16 cellular contexts compared by ENCODE assay signal in genomic region chr11:59678813-59679165, GRCh38. TPM values are rescaled to one million over a fixed set of nuclear protein-coding genes. Genes with fewer than 3 reads are reported as not detected.
DNase-seq lines count a peak whose midpoint lies in the region; TF ChIP-seq lines count a peak whose summit lies in the region.
"Had no signal": no experiment of that assay in that cellular context is flagged by ENCODE, and none has a peak within 500 bp of the region (broad histone marks: within the 10 kb centered on the region; RNA-seq: fewer than 3 reads in every experiment).

No MANE protein-coding gene starts in this region.

- H3K27ac ChIP-seq in GM23248 (no peak overlapping the region), WERI-Rb-1 (peak overlapping the region; percentile 38)
- H3K27ac ChIP-seq: A549 had no signal

- H3K27ac Mint-ChIP-seq in progenitor cell of endocrine pancreas: peak overlapping the region; percentile 73
- H3K27ac Mint-ChIP-seq: CD14-positive monocyte; CD8-positive, alpha-beta T cell had no signal

- no peaks in the 10 kb centered on the region for H4K20me1 ChIP-seq in GM23248 (ENCODE audit: insufficient read depth)

- peaks cover 15% of the 10 kb centered on the region for H3K9me3 Mint-ChIP-seq in progenitor cell of endocrine pancreas (ENCODE audit: low read depth)
- H3K9me3 Mint-ChIP-seq: CD14-positive monocyte; CD8-positive, alpha-beta T cell had no signal

- H3K4me1 Mint-ChIP-seq in progenitor cell of endocrine pancreas (ENCODE audit: low read depth): peaks cover 35% of the 10 kb centered on the region

- WGBS in GM23248 (ENCODE audit: low coverage in 1 of 2, low lambda C conversion rate in 2 of 2, missing lambda C conversion rate in 2 of 2), 2 experiments: 74 to 83% methylated on average over 3 of the region's 3 CpGs

- no peaks in the 10 kb centered on the region for H3K9me3 ChIP-seq in GM23248 (ENCODE audit: low read depth)
- peaks cover 12% of the 10 kb centered on the region for H3K9me3 ChIP-seq in WERI-Rb-1 (ENCODE audit: severe bottlenecking)
- H3K9me3 ChIP-seq: A549 had no signal

- no peaks in the 10 kb centered on the region for H3F3A ChIP-seq in GM23248 (ENCODE audit: insufficient read depth)

- DNase-seq in GM23248 (no peak), NCI-H524 treated with DMSO at 0.1 percent for 48 hours (lab: John Stamatoyannopoulos, UW) (peak; percentile 82), WERI-Rb-1 (no peak), progenitor cell of endocrine pancreas (ENCODE audit: low spot score, unreplicated experiment) (no peak), GM19238 (ENCODE audit: insufficient read length, low spot score) (no peak), SW480 (ENCODE audit: low spot score) (no peak), NCI-H1417 (lab: John Stamatoyannopoulos, UW) (no peak)
- DNase-seq: CD8-positive, alpha-beta T cell; COR-L47 had no signal

- 0 out of 2 replicates have a peak overlapping the region, but pooled peaks have one; percentile 64 for H2AFZ ChIP-seq in GM23248

- H3K27me3 ChIP-seq in GM23248 (replicated peaks; ENCODE audit: insufficient read depth): no peaks in the 10 kb centered on the region
- H3K27me3 ChIP-seq in WERI-Rb-1 (ENCODE audit: insufficient read depth, low read depth, severe bottlenecking): no peaks in the 10 kb centered on the region

- no peaks in the 10 kb centered on the region for H3K36me3 ChIP-seq in GM23248 (ENCODE audit: low read depth)
- H3K36me3 ChIP-seq in WERI-Rb-1: no peaks in the 10 kb centered on the region
- H3K36me3 ChIP-seq: HAP-1 had no signal

- H3K4me3 Mint-ChIP-seq in progenitor cell of endocrine pancreas (ENCODE audit: low read depth): no peak overlapping the region
- H3K4me3 Mint-ChIP-seq: CD14-positive monocyte; CD8-positive, alpha-beta T cell had no signal

- H3K79me2 ChIP-seq in GM23248 (ENCODE audit: insufficient read depth): no peaks in the 10 kb centered on the region

- TF ChIP-seq CTCF in WERI-Rb-1 (IDR thresholded peaks at IDR 0.05; ENCODE audit: low read depth, low read length): no peak
- TF ChIP-seq CTCF in progenitor cell of endocrine pancreas (IDR thresholded peaks at IDR 0.05; ENCODE audit: unreplicated experiment): no peak

- no peak overlapping the region for H3K4me2 ChIP-seq in GM23248 (ENCODE audit: unreplicated experiment)
- H3K4me2 ChIP-seq: A549 had no signal

- in situ Hi-C loops in GM23248 (cut with MboI): loop anchor here (25.0 kb wide), 1 partner anchor 491 kb away; no protein-coding TSS in a partner anchor

- peaks cover 4% of the 10 kb centered on the region for H3K36me3 Mint-ChIP-seq in progenitor cell of endocrine pancreas (ENCODE audit: insufficient read depth)
- H3K36me3 Mint-ChIP-seq: CD14-positive monocyte; CD8-positive, alpha-beta T cell had no signal

- H3K9me2 ChIP-seq in GM23248 (ENCODE audit: insufficient read depth): no peaks in the 10 kb centered on the region

- no peak overlapping the region for H3K9ac ChIP-seq in GM23248

- H3K4me1 ChIP-seq in GM23248 (ENCODE audit: insufficient read depth): peaks cover 7% of the 10 kb centered on the region
- H3K4me1 ChIP-seq: A549 had no signal

- H3K27me3 Mint-ChIP-seq in progenitor cell of endocrine pancreas: no peaks in the 10 kb centered on the region

- H3K4me3 ChIP-seq in GM23248: no peak overlapping the region
- H3K4me3 ChIP-seq in WERI-Rb-1 (ENCODE audit: low read depth, low read length): no peak overlapping the region
- H3K4me3 ChIP-seq: A549, HAP-1 had no signal

RNA-seq across cellular contexts. Expression of gene PATL1, which starts 10.0 kb away (rescaled TPM):
- total RNA-seq in GM23248 (2014; rRNA removed; shearing (Covaris generic)): 9.6 and 12.5 TPM in 2 replicates
- polyA plus RNA-seq in GM23248 (2016; fragmentation: Nextera tagmentation; extraction: Ambion mirVana): 8.5 and 10.7 TPM in 2 replicates
- 43.0 and 43.7 TPM in 2 replicates for total RNA-seq in progenitor cell of endocrine pancreas

RNA-seq across cellular contexts. Expression of gene OR10V1, which starts 34.9 kb away (rescaled TPM):
- not detected in 2 replicates for total RNA-seq in GM23248 (2014; rRNA removed; shearing (Covaris generic))
- not detected in 2 replicates for polyA plus RNA-seq in GM23248 (2016; fragmentation: Nextera tagmentation; extraction: Ambion mirVana)
- total RNA-seq in progenitor cell of endocrine pancreas: not detected in 2 replicates
- total RNA-seq: CD8-positive, alpha-beta T cell; Daoy; H1; HepG2 had no signal
- polyA plus RNA-seq: A549, BJ, CD14-positive monocyte, H1, HepG2 had no signal
